17 cellular contexts compared by ENCODE assay signal in the genomic region with DNA sequence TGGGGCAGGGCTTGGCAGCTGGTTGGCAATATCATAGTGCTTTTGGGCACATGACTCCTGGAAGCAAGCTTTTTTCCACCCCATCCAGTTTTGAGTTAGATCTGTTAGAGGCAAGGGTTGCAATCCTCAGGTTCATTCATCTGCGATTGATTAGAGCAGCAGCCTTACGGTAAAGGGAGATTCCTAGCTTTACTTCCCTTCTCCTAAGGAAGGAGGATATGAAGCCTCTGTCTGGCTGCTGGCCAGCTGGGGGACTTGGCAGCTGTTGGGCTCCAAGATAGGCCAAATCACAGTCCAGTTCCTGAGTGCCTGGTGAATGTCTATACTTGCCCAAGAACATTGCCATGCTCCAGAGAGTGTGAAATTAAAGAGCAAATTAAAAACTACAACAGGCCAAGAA.
"Had no signal": no experiment of that assay in that cellular context is flagged by ENCODE, and none has a peak within 500 bp of the region (broad histone marks: within the 10 kb centered on the region; RNA-seq: fewer than 3 reads in every experiment).

No MANE protein-coding gene starts in this region.

- H3K27me3 Mint-ChIP-seq: activated naive CD4-positive, alpha-beta T cell treated with anti-CD3 and anti-CD28 coated beads, Interleukin-2, amount 10 ng/mL, durations not matched to agents 7 days and 5 days; dendritic cell treated with granulocyte-macrophage colony-stimulating factor and Interleukin-4, amounts not matched to agents 40 ng/mL and 50 ng/mL, for 4 days; naive B cell; T-cell had no signal

- H3K9me3 ChIP-seq: neutrophil had no signal

- H3K4me3 ChIP-seq: lung had no signal

- H3K27ac Mint-ChIP-seq: activated naive CD4-positive, alpha-beta T cell treated with anti-CD3 and anti-CD28 coated beads, Interleukin-2, amount 10 ng/mL, durations not matched to agents 7 days and 5 days; activated T-helper 17 cell treated with anti-CD3 and anti-CD28 coated beads, Interleukin-2, amount 50 U/mL, for 72 hours; dendritic cell treated with granulocyte-macrophage colony-stimulating factor and Interleukin-4, amounts not matched to agents 40 ng/mL and 50 ng/mL, for 4 days; naive B cell; T-cell; WTC11 had no signal

- H3K27me3 ChIP-seq: brain microvascular endothelial cell, neutrophil had no signal

- H3K27ac ChIP-seq: brain microvascular endothelial cell, neutrophil had no signal

- H3K4me3 Mint-ChIP-seq: activated naive CD4-positive, alpha-beta T cell treated with anti-CD3 and anti-CD28 coated beads, Interleukin-2, amount 10 ng/mL, durations not matched to agents 7 days and 5 days; activated T-helper 17 cell treated with anti-CD3 and anti-CD28 coated beads, Interleukin-2, amount 50 U/mL, for 72 hours; dendritic cell treated with granulocyte-macrophage colony-stimulating factor and Interleukin-4, amounts not matched to agents 40 ng/mL and 50 ng/mL, for 4 days; naive B cell; T-cell; WTC11 had no signal

- ATAC-seq: activated T-helper 17 cell treated with anti-CD3 and anti-CD28 coated beads, Interleukin-2, amount 50 U/mL, for 72 hours; sciatic nerve; T-cell; WTC11 had no signal

- H3K36me3 Mint-ChIP-seq: activated naive CD4-positive, alpha-beta T cell treated with anti-CD3 and anti-CD28 coated beads, Interleukin-2, amount 10 ng/mL, durations not matched to agents 7 days and 5 days; naive B cell; T-cell; WTC11 had no signal

- H3K36me3 ChIP-seq: brain microvascular endothelial cell, neutrophil had no signal

- H3K9me3 Mint-ChIP-seq: activated naive CD4-positive, alpha-beta T cell treated with anti-CD3 and anti-CD28 coated beads, Interleukin-2, amount 10 ng/mL, durations not matched to agents 7 days and 5 days; activated T-helper 17 cell treated with anti-CD3 and anti-CD28 coated beads, Interleukin-2, amount 50 U/mL, for 72 hours; dendritic cell treated with granulocyte-macrophage colony-stimulating factor and Interleukin-4, amounts not matched to agents 40 ng/mL and 50 ng/mL, for 4 days; naive B cell; T-cell had no signal

- H3K4me1 Mint-ChIP-seq: activated naive CD4-positive, alpha-beta T cell treated with anti-CD3 and anti-CD28 coated beads, Interleukin-2, amount 10 ng/mL, durations not matched to agents 7 days and 5 days; activated T-helper 17 cell treated with anti-CD3 and anti-CD28 coated beads, Interleukin-2, amount 50 U/mL, for 72 hours; naive B cell; T-cell had no signal

- DNase-seq: activated CD4-positive, alpha-beta T cell treated with anti-CD3 and anti-CD28 coated beads for 48 hours; activated naive CD4-positive, alpha-beta T cell treated with anti-CD3 and anti-CD28 coated beads, Interleukin-2, amount 10 ng/mL, durations not matched to agents 7 days and 5 days; brain microvascular endothelial cell; hippocampal formation; midbrain; naive B cell; stimulated activated CD4-positive, alpha-beta T cell treated with anti-CD3 and anti-CD28 coated beads, Interleukin-2, amount 100 ng/mL, for 24 hours; stimulated activated naive CD4-positive, alpha-beta T cell treated with Interleukin-2 at 50 U/mL for 16 hours; T-cell; T1000; trophoblast cell had no signal
